ENCODE assay signal across 9 cellular contexts in the genomic region with DNA sequence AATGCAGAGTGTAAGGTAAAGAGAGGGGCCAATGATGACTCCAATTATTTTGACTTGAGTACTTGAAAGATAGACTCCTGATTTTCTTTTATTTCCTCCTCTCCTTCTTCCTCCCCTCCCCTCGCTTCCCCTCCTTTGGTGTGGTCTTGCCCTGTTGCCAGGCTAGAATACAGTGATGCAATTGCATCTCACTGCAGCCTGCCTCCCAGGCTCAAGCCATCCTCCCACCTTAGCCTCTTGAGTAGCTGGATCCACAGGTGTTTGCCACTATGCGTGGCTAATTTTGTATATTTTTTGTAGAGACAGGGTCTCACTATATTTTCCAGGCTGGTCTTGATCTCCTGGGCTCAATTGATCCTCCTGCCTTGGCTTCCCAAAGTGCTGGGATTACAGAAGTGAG. TPM values are rescaled to one million over a fixed set of nuclear protein-coding genes. Genes with fewer than 3 reads are reported as not detected.
DNase-seq lines count a peak whose midpoint lies in the region; ATAC-seq and TF ChIP-seq lines count a peak whose summit lies in the region.
"Had no signal": no experiment of that assay in that cellular context is flagged by ENCODE, and none has a peak within 500 bp of the region (broad histone marks: within the 10 kb centered on the region; RNA-seq: fewer than 3 reads in every experiment).

No MANE protein-coding gene starts in this region.

- intact Hi-C loops in activated B cell treated with CpG ODN at 0.5 μM for 24 hours (cut with micrococcal nuclease) (loop anchor here (5.0 to 10.0 kb wide), 2 partner anchors 697 to 726 kb away; a partner anchor contains a TSS), adrenal gland (cut with DNase I) (no loop called here), gastrocnemius medialis (cut with DNase I; ENCODE audit: low total_unique reads) (loop anchor here (1.0 to 10.0 kb wide), 2 partner anchors 456 to 524 kb away; a partner anchor contains a TSS)

- H3K79me2 ChIP-seq in ACC112 (ENCODE audit: control insufficient read depth, insufficient read depth, low read length, unreplicated experiment): peaks cover 67% of the 10 kb centered on the region
- H3K79me2 ChIP-seq in DOHH2 (ENCODE audit: control insufficient read depth, low read length): peaks cover 72% of the 10 kb centered on the region

- CTCF ChIA-PET in activated B cell treated with CpG ODN at 0.5 μM for 24 hours (lab: Charles Lee): no interaction called here

- peaks cover 8% of the 10 kb centered on the region; the same call in 1 of the 2 replicates for H3F3A ChIP-seq in DOHH2 (ENCODE audit: control insufficient read depth, insufficient read depth)

- H3K4me1 Mint-ChIP-seq in activated B cell treated with CpG ODN at 0.5 μM for 24 hours: peaks cover 73% of the 10 kb centered on the region
- H3K4me1 Mint-ChIP-seq in memory B cell: peaks cover 40% of the 10 kb centered on the region

- H3K27ac ChIP-seq in ACC112 (ENCODE audit: low read depth, low read length): 0 out of 2 replicates have a peak overlapping the region, but pooled peaks have one; percentile 48
- no peak overlapping the region for H3K27ac ChIP-seq in DOHH2 (ENCODE audit: low read depth, low read length)
- H3K27ac ChIP-seq in adrenal gland: no peak overlapping the region
- H3K27ac ChIP-seq in gastrocnemius medialis: no peak overlapping the region
- H3K27ac ChIP-seq: cardiac muscle cell had no signal

- 88 to 96% (median 89%) methylated on average over 2 of the region's 2 CpGs for WGBS in adrenal gland, 4 donors

- H2AFZ ChIP-seq in ACC112 (ENCODE audit: low read length, unreplicated experiment): no peak overlapping the region

- H3K36me3 Mint-ChIP-seq in activated B cell treated with CpG ODN at 0.5 μM for 24 hours (ENCODE audit: low read depth) (peaks cover 47% of the 10 kb centered on the region), memory B cell (peaks cover 29% of the 10 kb centered on the region)

- TF ChIP-seq POLR2A in adrenal gland (IDR thresholded peaks at IDR 0.05): no peak
- TF ChIP-seq POLR2A in gastrocnemius medialis (IDR thresholded peaks at IDR 0.05): no peak

- POLR2A ChIA-PET in activated B cell treated with CpG ODN at 0.5 μM for 24 hours (lab: Charles Lee): interaction anchor here (1.3 kb wide), 1 partner anchor 56 kb away, joined by 4 read pairs; a partner anchor contains a TSS

- H4K20me1 ChIP-seq in DOHH2 (ENCODE audit: control insufficient read depth, insufficient read depth, low read depth, low read length): peaks cover 22% of the 10 kb centered on the region

- H3K27me3 ChIP-seq in ACC112 (ENCODE audit: insufficient read depth, low read length) (no peaks in the 10 kb centered on the region), DOHH2 (ENCODE audit: control insufficient read depth, low read length) (no peaks in the 10 kb centered on the region), adrenal gland (no peaks in the 10 kb centered on the region), gastrocnemius medialis (no peaks in the 10 kb centered on the region)
- H3K27me3 ChIP-seq: cardiac muscle cell had no signal

- H3K4me1 ChIP-seq in ACC112 (ENCODE audit: control insufficient read depth, insufficient read depth, low read length, unreplicated experiment): peaks cover 47% of the 10 kb centered on the region
- H3K4me1 ChIP-seq in DOHH2 (ENCODE audit: control insufficient read depth, low read length): peaks cover 45% of the 10 kb centered on the region
- peaks cover 18 to 52% of the 10 kb centered on the region in 2 donors for H3K4me1 ChIP-seq in adrenal gland (replicated peaks in 1 of 2)
- peaks cover 15 to 17% of the 10 kb centered on the region in 2 donors for H3K4me1 ChIP-seq in gastrocnemius medialis

- H3K36me3 ChIP-seq in ACC112 (ENCODE audit: insufficient read depth, low read length): peaks cover 3% of the 10 kb centered on the region; the same call in 1 of the 2 replicates
- H3K36me3 ChIP-seq in DOHH2 (ENCODE audit: control insufficient read depth, low read length): peaks cover 66% of the 10 kb centered on the region
- no peaks in the 10 kb centered on the region for H3K36me3 ChIP-seq in adrenal gland (replicated peaks in 1 of 2)
- H3K36me3 ChIP-seq in gastrocnemius medialis: no peaks in the 10 kb centered on the region
- H3K36me3 ChIP-seq: cardiac muscle cell had no signal

- ATAC-seq in activated B cell treated with CpG ODN at 0.5 μM for 24 hours (ENCODE audit: low read depth) (no peak), memory B cell (ENCODE audit: low read depth) (no peak), gastrocnemius medialis (no peak)

- H3K4me3 Mint-ChIP-seq in activated B cell treated with CpG ODN at 0.5 μM for 24 hours (peak overlapping the region; percentile 39), memory B cell (no peak overlapping the region)

- H3K9me2 ChIP-seq in DOHH2 (replicated peaks; ENCODE audit: control insufficient read depth, low read length): no peaks in the 10 kb centered on the region

- H3K4me2 ChIP-seq in DOHH2 (ENCODE audit: low read length): peak overlapping the region; percentile 83

- in situ Hi-C loops in gastrocnemius medialis (cut with MboI; ENCODE audit: low sequenced_read_pairs in 4 of 4): loop anchor here in 1 of 4 donors (10.0 kb wide), 1 partner anchor 104 kb away; a partner anchor contains a TSS

- H3K27ac Mint-ChIP-seq in activated B cell treated with CpG ODN at 0.5 μM for 24 hours (peak overlapping the region; percentile 30), memory B cell (peak overlapping the region; percentile 83)

- peak overlapping the region; percentile 38 for H3K4me3 ChIP-seq in ACC112 (ENCODE audit: low read depth, low read length)
- H3K4me3 ChIP-seq in DOHH2 (ENCODE audit: low read length): peak overlapping the region; percentile 88
- H3K4me3 ChIP-seq in adrenal gland: no peak overlapping the region
- no peak overlapping the region for H3K4me3 ChIP-seq in gastrocnemius medialis
- H3K4me3 ChIP-seq: cardiac muscle cell had no signal

- H3K27me3 Mint-ChIP-seq in activated B cell treated with CpG ODN at 0.5 μM for 24 hours (no peaks in the 10 kb centered on the region), memory B cell (no peaks in the 10 kb centered on the region)

- TF ChIP-seq CTCF in DOHH2 (IDR thresholded peaks at IDR 0.05; ENCODE audit: low read depth, low read length, poor library complexity, severe bottlenecking) (no peak), activated B cell treated with CpG ODN at 0.5 μM for 24 hours (IDR thresholded peaks at IDR 0.05) (no peak), adrenal gland (IDR thresholded peaks at IDR 0.05) (no peak), gastrocnemius medialis (IDR thresholded peaks at IDR 0.05 in 4 of 5, conservative IDR thresholded peaks at IDR 0.05 in 1 of 5) (no peak)

- H3K9me3 ChIP-seq in DOHH2 (ENCODE audit: control insufficient read depth, insufficient read depth, low read length) (peaks cover 4% of the 10 kb centered on the region), adrenal gland (replicated peaks in 1 of 3) (no peaks in the 10 kb centered on the region), gastrocnemius medialis (no peaks in the 10 kb centered on the region)

- H3K9me3 Mint-ChIP-seq in activated B cell treated with CpG ODN at 0.5 μM for 24 hours (no peaks in the 10 kb centered on the region), memory B cell (no peaks in the 10 kb centered on the region)

- DNase-seq in activated B cell treated with CpG ODN at 0.5 μM for 24 hours (no peak), memory B cell (ENCODE audit: low spot score in 2 of 2) (no peak), adrenal gland (no peak), NCI-H2081 treated with DMSO at 0.1 percent for 48 hours (lab: John Stamatoyannopoulos, UW) (no peak), NCI-H446 treated with DMSO at 0.1 percent for 48 hours (lab: John Stamatoyannopoulos, UW) (no peak), gastrocnemius medialis (no peak)

RNA-seq across cellular contexts. Expression of a gene that starts 2.3 kb away (rescaled TPM):
- total RNA-seq in activated B cell treated with CpG ODN at 0.5 μM for 24 hours (70.1 and 77.4 TPM in 2 replicates), adrenal gland (10 to 100 TPM; 40.0 to 87.5 (median 52.8) TPM), gastrocnemius medialis (10 to 100 TPM; 10.2 to 25.2 (median 20.3) TPM)
- polyA plus RNA-seq in adrenal gland: 100 to 1,000 TPM in 1 of 3 donors, 10 to 100 TPM in 2; 57.1 to 112 (median 88.4) TPM

RNA-seq across cellular contexts. Expression of a gene that starts 36.2 kb away (rescaled TPM):
- total RNA-seq in activated B cell treated with CpG ODN at 0.5 μM for 24 hours (not detected in 2 replicates), adrenal gland (10 to 100 TPM in 2 of 8 donors, 1 to 10 TPM in 4, under 1 TPM in 2; 0.52 to 13.3 (median 2.7) TPM), gastrocnemius medialis (1 to 10 TPM in 3 of 4 donors, under 1 TPM in 1; 0.41 to 3.1 (median 1.9) TPM)
- polyA plus RNA-seq in adrenal gland: 10 to 100 TPM; 14.1 to 94.0 (median 66.9) TPM

RNA-seq across cellular contexts. Expression of a gene that starts 55.7 kb away (rescaled TPM):
- total RNA-seq in activated B cell treated with CpG ODN at 0.5 μM for 24 hours (52.6 and 60.1 TPM in 2 replicates), adrenal gland (1 to 10 TPM; 1.6 to 8.6 (median 6.4) TPM), gastrocnemius medialis (1 to 10 TPM; 2.1 to 3.3 (median 2.9) TPM)
- polyA plus RNA-seq in adrenal gland: 1 to 10 TPM; 1.3 to 5.7 (median 1.3) TPM

Comparison
In these comparisons a context has a peak if more than half of its experiments do, and no peak if none do; other contexts are left out.
1. H3K4me3 ChIP-seq: peak in ACC112 (single experiment) and DOHH2 (single experiment); none in adrenal gland (0 of 4) and gastrocnemius medialis (0 of 4).
2. intact Hi-C loops: an anchor here in activated B cell treated with CpG ODN at 0.5 μM for 24 hours (5.0 to 10.0 kb wide) and gastrocnemius medialis (1.0 to 10.0 kb wide); none called in adrenal gland.